In genomic region chr1:227318003-227318851, GRCh38 we compare ENCODE assay signal across 1 cellular context.
TF ChIP-seq lines count a peak whose summit lies in the region.

CDC42BPA (minus strand) TSS chr1:227318492; CDS start chr1:227317182, 1,310 bp downstream.

TF ChIP-seq in K562, 482 proteins besides CTCF, POLR2A, EP300 and RAD21 (continued from another document):
- TF ChIP-seq ELK1 (CRISPR knock-in tag; IDR thresholded peaks at IDR 0.05) (no peak), MCM2 (IDR thresholded peaks at IDR 0.05; ENCODE audit: low read depth) (no peak), PRPF4 (IDR thresholded peaks at IDR 0.05; ENCODE audit: insufficient read depth, low read depth, low read length, poor library complexity, severe bottlenecking) (no peak), KHSRP (IDR thresholded peaks at IDR 0.05) (no peak), NFYB (IDR thresholded peaks at IDR 0.05; ENCODE audit: extremely low read depth, insufficient read length) (no peak), ZNF707 (CRISPR knock-in tag; conservative IDR thresholded peaks at IDR 0.05) (no peak), KDM1A (IDR thresholded peaks at IDR 0.05) (peak in 1 of 2 experiments; percentile 34; a peak in 1 of 4 replicates), TAF15 (IDR thresholded peaks at IDR 0.05; ENCODE audit: low read depth, low read length) (no peak), TFE3 (CRISPR knock-in tag; IDR thresholded peaks at IDR 0.05) (0 out of 2 replicates have a peak, but pooled peaks have one; percentile 4), JUND (IDR thresholded peaks at IDR 0.05; ENCODE audit: borderline replicate concordance, low read depth, low read length) (peak; percentile 42; the same call in 1 of the 2 replicates), JUND (tag; IDR thresholded peaks at IDR 0.05; ENCODE audit: borderline replicate concordance, low read depth, low read length) (no peak), SMAD2 (IDR thresholded peaks at IDR 0.05; ENCODE audit: low read depth, low read length) (no peak), FOXM1 (IDR thresholded peaks at IDR 0.05; ENCODE audit: low read depth) (no peak), FOXM1 (CRISPR knock-in tag; IDR thresholded peaks at IDR 0.05; ENCODE audit: low read depth) (peak; percentile 65; the same call in 1 of the 2 replicates), SRSF1 (IDR thresholded peaks at IDR 0.05; ENCODE audit: low read depth, low read length) (no peak), ZNF655 (CRISPR knock-in tag; IDR thresholded peaks at IDR 0.05) (no peak), EGR1 (conservative IDR thresholded peaks at IDR 0.05) (peak; percentile 80), XRCC4 (IDR thresholded peaks at IDR 0.05; ENCODE audit: extremely low read depth, insufficient read depth, insufficient read length) (no peak), SP1 (CRISPR knock-in tag; IDR thresholded peaks at IDR 0.05) (no peak; the same call in 1 of the 2 replicates), GMEB1 (CRISPR knock-in tag; IDR thresholded peaks at IDR 0.05) (peak; percentile 32; the same call in 1 of the 2 replicates), ZNF280B (CRISPR knock-in tag; IDR thresholded peaks at IDR 0.05) (no peak), TRIM28 (IDR thresholded peaks at IDR 0.05) (no peak), ZNF134 (CRISPR knock-in tag; conservative IDR thresholded peaks at IDR 0.05) (no peak), FOXP1 (CRISPR knock-in tag; IDR thresholded peaks at IDR 0.05) (peak; percentile 89; the same call in 1 of the 2 replicates), BCOR (IDR thresholded peaks at IDR 0.05) (0 out of 2 replicates have a peak, but pooled peaks have one; percentile 55)
